8 cellular contexts compared by ENCODE assay signal in genomic region chr13:109778102-109778542, GRCh38. TPM values are rescaled to one million over a fixed set of nuclear protein-coding genes. Genes with fewer than 3 reads are reported as not detected.
DNase-seq lines count a peak whose midpoint lies in the region; ATAC-seq and TF ChIP-seq lines count a peak whose summit lies in the region.

No MANE protein-coding gene starts in this region.

- intact Hi-C loops in lower leg skin (cut with DNase I; ENCODE audit: low total_unique reads) = no loop called here

- WGBS in lower leg skin, 2 donors = 53 to 54% methylated on average over 5 to 6 of the region's 6 CpGs

- H3K4me1 ChIP-seq in DND-41 (ENCODE audit: insufficient read depth, low read length) = peaks cover 47% of the 10 kb centered on the region

- no peak overlapping the region for H3K9ac ChIP-seq in DND-41 (ENCODE audit: low read depth, low read length)

- DNase-seq in DND-41 (no peak), NCI-H1436 (lab: John Stamatoyannopoulos, UW) (peak; percentile 45), astrocyte of the hippocampus (ENCODE audit: low read depth, low spot score) (peak; percentile 61), myocyte (ENCODE audit: low read depth) (peak; percentile 44), islet precursor cell (no peak), lower leg skin (ENCODE audit: low spot score in 2 of 2) (no peak)

- H3K36me3 ChIP-seq in DND-41 (ENCODE audit: insufficient read depth, low read length) = no peaks in the 10 kb centered on the region

- no peaks in the 10 kb centered on the region for H3K79me2 ChIP-seq in DND-41 (ENCODE audit: insufficient read depth, low read length)

- H4K20me1 ChIP-seq in DND-41 (ENCODE audit: insufficient read depth, low read length) = no peaks in the 10 kb centered on the region

- no peak overlapping the region for H2AFZ ChIP-seq in DND-41 (ENCODE audit: low read depth, low read length)

- H3K4me3 ChIP-seq in DND-41 (ENCODE audit: low read depth in 1 of 2, low read length in 2 of 2) = no peak overlapping the region
- no peak overlapping the region for H3K4me3 ChIP-seq in lower leg skin (ENCODE audit: low read depth, poor library complexity, severe bottlenecking)

- ATAC-seq in DND-41 (ENCODE audit: insufficient read depth, low read depth) (no peak), GM19023 (IDR thresholded peaks at IDR 0.05; ENCODE audit: unreplicated experiment) (no peak), GM21723 (IDR thresholded peaks at IDR 0.05; ENCODE audit: unreplicated experiment) (no peak)

- H3K4me2 ChIP-seq in DND-41 (ENCODE audit: insufficient read depth, low read length) = 0 out of 2 replicates have a peak overlapping the region, but pooled peaks have one; percentile 51

- no peaks in the 10 kb centered on the region for H3K27me3 ChIP-seq in DND-41 (ENCODE audit: insufficient read depth, low read length, poor library complexity)

- TF ChIP-seq POLR2A in lower leg skin (IDR thresholded peaks at IDR 0.05) = no peak

- no peak for TF ChIP-seq CTCF in DND-41 (IDR thresholded peaks at IDR 0.05; ENCODE audit: borderline replicate concordance, extremely low read depth, low read length, poor library complexity, severe bottlenecking)
- TF ChIP-seq CTCF in lower leg skin (IDR thresholded peaks at IDR 0.05) = no peak

- H3K27ac ChIP-seq in DND-41 (ENCODE audit: low read length) = peak overlapping the region; percentile 77

- H3K9me3 ChIP-seq in DND-41 (ENCODE audit: insufficient read depth, low read length, severe bottlenecking) = no peaks in the 10 kb centered on the region

RNA-seq across cellular contexts. Expression of gene IRS2, which starts 8.3 kb away (rescaled TPM):
- 5.7 and 6.1 TPM in 2 replicates for total RNA-seq in myocyte
- polyA plus RNA-seq in myocyte (2012) = 6.7 TPM
- 100 to 1,000 TPM in 1 of 4 donors, 10 to 100 TPM in 3; 52.6 to 114 (median 56.1) TPM for total RNA-seq in lower leg skin

Comparison
In these comparisons a context has a peak if more than half of its experiments do, and no peak if none do; other contexts are left out.
1. DNase-seq: peak in NCI-H1436 (single experiment), astrocyte of the hippocampus (single experiment) and myocyte (single experiment); none in DND-41 (single experiment), islet precursor cell (single experiment) and lower leg skin (0 of 2).